ENCODE assay signal across 8 cellular contexts in genomic region chr1:33349081-33349759, GRCh38. TPM values are rescaled to one million over a fixed set of nuclear protein-coding genes. Genes with fewer than 3 reads are reported as not detected.
DNase-seq lines count a peak whose midpoint lies in the region; ATAC-seq and TF ChIP-seq lines count a peak whose summit lies in the region.

No MANE protein-coding gene starts in this region.

- in situ Hi-C loops in Caki2 (cut with HindIII; ENCODE audit: low pct_unique_long_range_greater_than_20kb, low sequenced_read_pairs), result no loop called here

- ATAC-seq in activated B cell treated with CpG ODN at 0.5 μM for 24 hours (ENCODE audit: low read depth) (peak; percentile 33), lower lobe of right lung (peak; percentile 55 to 60)

- peak overlapping the region; percentile 96 for H3K27ac ChIP-seq in lower lobe of right lung

- peaks cover 53% of the 10 kb centered on the region for H3K4me1 ChIP-seq in lower lobe of right lung

- H3K36me3 ChIP-seq in lower lobe of right lung, result peaks cover 1% of the 10 kb centered on the region

- H3K4me3 Mint-ChIP-seq in activated B cell treated with CpG ODN at 0.5 μM for 24 hours, result peak overlapping the region; percentile 93

- intact Hi-C loops in activated B cell treated with CpG ODN at 0.5 μM for 24 hours (cut with micrococcal nuclease), result loop anchor here (5.0 kb wide), 3 partner anchors 92 to 1843 kb away; partner anchors contain the start of genes SFPQ, ZNF362 and ZSCAN20
- intact Hi-C loops in lower lobe of right lung (cut with DNase I), result no loop called here

- peak overlapping the region; percentile 70 for H3K4me3 ChIP-seq in lower lobe of right lung

- peaks cover 38% of the 10 kb centered on the region for H3K4me1 Mint-ChIP-seq in activated B cell treated with CpG ODN at 0.5 μM for 24 hours

- no peaks in the 10 kb centered on the region for H3K9me3 Mint-ChIP-seq in activated B cell treated with CpG ODN at 0.5 μM for 24 hours

- H3K9me3 ChIP-seq in lower lobe of right lung, result no peaks in the 10 kb centered on the region

- H3K27me3 Mint-ChIP-seq in activated B cell treated with CpG ODN at 0.5 μM for 24 hours, result no peaks in the 10 kb centered on the region

- TF ChIP-seq CTCF in GM20000 (IDR thresholded peaks at IDR 0.05; ENCODE audit: extremely low read depth, missing control alignments) (no peak), activated B cell treated with CpG ODN at 0.5 μM for 24 hours (IDR thresholded peaks at IDR 0.05) (no peak), lower lobe of right lung (IDR thresholded peaks at IDR 0.05) (no peak)

- no peaks in the 10 kb centered on the region for H3K27me3 ChIP-seq in lower lobe of right lung (ENCODE audit: low read depth)

- DNase-seq in Caki2 (ENCODE audit: low read depth) (peak; percentile 19), GM20000 (ENCODE audit: low spot score) (peak; percentile 70), HT-29 (ENCODE audit: low spot score) (peak; percentile 38), activated B cell treated with CpG ODN at 0.5 μM for 24 hours (no peak), cerebellum (ENCODE audit: low spot score) (peak; percentile 45), lower lobe of right lung (peak; percentile 80), ureter (ENCODE audit: low spot score) (no peak)
- peak; percentile 34 for DNase-seq in stimulated activated CD8-positive, alpha-beta memory T cell treated with anti-CD3 and anti-CD28 coated beads, Interleukin-12 subunit alpha, Interleukin-12 subunit beta, amount 100 ng/mL, for 4 hours (ENCODE audit: low read depth)

- H3K27ac Mint-ChIP-seq in activated B cell treated with CpG ODN at 0.5 μM for 24 hours, result peak overlapping the region; percentile 54

- CTCF ChIA-PET in activated B cell treated with CpG ODN at 0.5 μM for 24 hours (lab: Charles Lee), result interaction anchor here (1.1 to 1.3 kb wide), 2 partner anchors 54 to 122 kb away, joined by 3 read pairs; no protein-coding TSS in a partner anchor

- POLR2A ChIA-PET in activated B cell treated with CpG ODN at 0.5 μM for 24 hours (lab: Charles Lee), result interaction anchor here (0.6 to 1.6 kb wide), 7 partner anchors 13 to 698 kb away, joined by 3 to 11 read pairs (median 3); partner anchors contain the start of genes RBBP4 and TRIM62

- peaks cover 6% of the 10 kb centered on the region for H3K36me3 Mint-ChIP-seq in activated B cell treated with CpG ODN at 0.5 μM for 24 hours (ENCODE audit: low read depth)

RNA-seq across cellular contexts. Expression of gene A3GALT2, which starts 28.3 kb away (rescaled TPM):
- total RNA-seq in Caki2 (2014; rRNA removed; shearing (Covaris generic); ENCODE audit: low replicate concordance), result not detected in 2 replicates
- total RNA-seq in HT-29 (2014; rRNA removed; shearing (Covaris generic)), result 0.10 and 1.0 TPM in 2 replicates
- total RNA-seq in activated B cell treated with CpG ODN at 0.5 μM for 24 hours (not detected in 2 replicates), cerebellum (not detected), lower lobe of right lung (not detected), ureter (not detected)

Comparison
In these comparisons a context has a peak if more than half of its experiments do, and no peak if none do; other contexts are left out.
1. DNase-seq: peak in Caki2 (single experiment), GM20000 (single experiment), HT-29 (single experiment), cerebellum (single experiment), lower lobe of right lung (single experiment) and stimulated activated CD8-positive, alpha-beta memory T cell treated with anti-CD3 and anti-CD28 coated beads, Interleukin-12 subunit alpha, Interleukin-12 subunit beta, amount 100 ng/mL, for 4 hours (single experiment); none in activated B cell treated with CpG ODN at 0.5 μM for 24 hours (single experiment) and ureter (single experiment).